ENCODE assay signal across 1 cellular context in the genomic region with DNA sequence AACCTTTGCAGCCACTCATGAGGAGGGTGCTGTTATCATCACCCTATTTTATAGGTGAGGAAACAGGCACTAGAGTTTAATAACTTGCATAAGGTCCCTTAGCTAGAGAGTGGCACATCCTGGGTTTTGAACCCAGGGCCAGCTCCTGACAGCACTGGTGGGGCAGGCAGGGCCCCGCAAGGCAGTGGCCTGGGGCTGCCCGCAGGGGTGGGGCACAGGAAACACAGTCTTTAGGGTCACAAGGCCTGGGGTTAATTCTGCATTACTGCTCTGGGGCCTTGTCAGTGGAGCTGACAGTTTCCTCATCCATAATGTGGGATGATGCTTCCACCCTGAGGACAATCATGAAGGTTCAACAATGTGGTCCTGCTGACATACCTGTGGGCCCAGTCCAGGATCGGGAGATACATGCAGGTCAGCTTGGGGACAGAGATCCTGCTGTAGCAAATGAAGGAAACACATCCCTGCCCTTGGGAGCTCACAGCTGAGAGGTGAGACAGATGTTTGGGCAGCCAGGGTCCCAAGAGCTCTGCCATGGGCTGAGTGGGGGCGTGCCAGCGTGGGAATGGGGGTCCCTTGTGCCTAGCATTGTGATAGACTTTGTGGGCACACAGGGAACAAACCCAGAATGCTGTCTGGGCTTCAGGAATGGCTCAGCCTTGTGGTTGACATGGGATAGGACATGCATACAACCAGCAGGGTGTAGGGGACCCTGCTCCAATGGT.
TF ChIP-seq lines count a peak whose summit lies in the region.

No MANE protein-coding gene starts in this region.

TF ChIP-seq in GM23338, 12 proteins besides CTCF, POLR2A, EP300 and RAD21 (continued from another document):
- TF ChIP-seq ZNF462 (CRISPR knock-in tag; IDR thresholded peaks at IDR 0.05), result no peak
- no peak for TF ChIP-seq STAT1 (IDR thresholded peaks at IDR 0.05; ENCODE audit: unreplicated experiment)
- no peak for TF ChIP-seq JUNB (IDR thresholded peaks at IDR 0.05; ENCODE audit: unreplicated experiment)
- TF ChIP-seq EZH2phosphoT487 (IDR thresholded peaks at IDR 0.05; ENCODE audit: unreplicated experiment), result no peak
- TF ChIP-seq ZNF331 (CRISPR knock-in tag; IDR thresholded peaks at IDR 0.05; ENCODE audit: low read depth), result no peak
- TF ChIP-seq, protein P1, sequence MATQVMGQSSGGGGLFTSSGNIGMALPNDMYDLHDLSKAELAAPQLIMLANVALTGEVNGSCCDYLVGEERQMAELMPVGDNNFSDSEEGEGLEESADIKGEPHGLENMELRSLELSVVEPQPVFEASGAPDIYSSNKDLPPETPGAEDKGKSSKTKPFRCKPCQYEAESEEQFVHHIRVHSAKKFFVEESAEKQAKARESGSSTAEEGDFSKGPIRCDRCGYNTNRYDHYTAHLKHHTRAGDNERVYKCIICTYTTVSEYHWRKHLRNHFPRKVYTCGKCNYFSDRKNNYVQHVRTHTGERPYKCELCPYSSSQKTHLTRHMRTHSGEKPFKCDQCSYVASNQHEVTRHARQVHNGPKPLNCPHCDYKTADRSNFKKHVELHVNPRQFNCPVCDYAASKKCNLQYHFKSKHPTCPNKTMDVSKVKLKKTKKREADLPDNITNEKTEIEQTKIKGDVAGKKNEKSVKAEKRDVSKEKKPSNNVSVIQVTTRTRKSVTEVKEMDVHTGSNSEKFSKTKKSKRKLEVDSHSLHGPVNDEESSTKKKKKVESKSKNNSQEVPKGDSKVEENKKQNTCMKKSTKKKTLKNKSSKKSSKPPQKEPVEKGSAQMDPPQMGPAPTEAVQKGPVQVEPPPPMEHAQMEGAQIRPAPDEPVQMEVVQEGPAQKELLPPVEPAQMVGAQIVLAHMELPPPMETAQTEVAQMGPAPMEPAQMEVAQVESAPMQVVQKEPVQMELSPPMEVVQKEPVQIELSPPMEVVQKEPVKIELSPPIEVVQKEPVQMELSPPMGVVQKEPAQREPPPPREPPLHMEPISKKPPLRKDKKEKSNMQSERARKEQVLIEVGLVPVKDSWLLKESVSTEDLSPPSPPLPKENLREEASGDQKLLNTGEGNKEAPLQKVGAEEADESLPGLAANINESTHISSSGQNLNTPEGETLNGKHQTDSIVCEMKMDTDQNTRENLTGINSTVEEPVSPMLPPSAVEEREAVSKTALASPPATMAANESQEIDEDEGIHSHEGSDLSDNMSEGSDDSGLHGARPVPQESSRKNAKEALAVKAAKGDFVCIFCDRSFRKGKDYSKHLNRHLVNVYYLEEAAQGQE (IDR thresholded peaks at IDR 0.05; ENCODE audit: unreplicated experiment), result no peak
- TF ChIP-seq POLR2AphosphoS5 (IDR thresholded peaks at IDR 0.05; ENCODE audit: low read depth), result no peak
